In genomic region chr7:516606-517456, GRCh38 we compare ENCODE assay signal across 8 cellular contexts. TPM values are rescaled to one million over a fixed set of nuclear protein-coding genes. Genes with fewer than 3 reads are reported as not detected.
DNase-seq lines count a peak whose midpoint lies in the region; ATAC-seq and TF ChIP-seq lines count a peak whose summit lies in the region.

No MANE protein-coding gene starts in this region.

- no peaks in the 10 kb centered on the region for H3K9me3 ChIP-seq in subcutaneous abdominal adipose tissue (ENCODE audit: control insufficient read depth in 5 of 5, low read length in 5 of 5)

- TF ChIP-seq CTCF in brain microvascular endothelial cell (IDR thresholded peaks at IDR 0.05; ENCODE audit: low read depth, low read length, missing control alignments), result no peak

- H3K27me3 ChIP-seq in brain microvascular endothelial cell (replicated peaks), result peaks cover 4% of the 10 kb centered on the region
- H3K27me3 ChIP-seq in layer of hippocampus (ENCODE audit: control insufficient read depth, insufficient read depth, low read length), result peaks cover 2% of the 10 kb centered on the region
- peaks cover 0 to 20% (median 11%) of the 10 kb centered on the region in 5 donors for H3K27me3 ChIP-seq in subcutaneous abdominal adipose tissue (ENCODE audit: control insufficient read depth in 5 of 5, insufficient read depth in 4 of 5, low read length in 5 of 5)

- DNase-seq in Right ventricle myocardium superior (peak; percentile 71), cardiac septum (ENCODE audit: low spot score) (no peak), brain microvascular endothelial cell (peak; percentile 71), iPS-NIHi7 (ENCODE audit: extremely low spot score) (no peak), SW480 (ENCODE audit: low spot score) (no peak)

- H3K4me3 ChIP-seq in brain microvascular endothelial cell (ENCODE audit: low read depth, low read length) (peak overlapping the region; percentile 74), subcutaneous abdominal adipose tissue (ENCODE audit: low read depth in 1 of 5, low read length in 5 of 5) (peak overlapping the region in 4 of 5 donors; percentile 36 to 77 (median 52))

- in situ Hi-C loops in brain microvascular endothelial cell (cut with HindIII; ENCODE audit: low pct_ligation_motif_present, low sequenced_read_pairs), result no loop called here

- intact Hi-C loops in Right ventricle myocardium superior (cut with DNase I), result no loop called here
- intact Hi-C loops in cardiac septum (cut with DNase I), result no loop called here

- peaks cover 6% of the 10 kb centered on the region for H3K36me3 ChIP-seq in brain microvascular endothelial cell (replicated peaks)
- H3K36me3 ChIP-seq in subcutaneous abdominal adipose tissue (ENCODE audit: control insufficient read depth in 5 of 5, insufficient read depth in 5 of 5, low read length in 5 of 5), result no peaks in the 10 kb centered on the region

- H3K9ac ChIP-seq in subcutaneous abdominal adipose tissue (ENCODE audit: low read length in 5 of 5), result no peak overlapping the region

- ATAC-seq in Right ventricle myocardium superior (ENCODE audit: poor library complexity) (no peak), HG03135 (IDR thresholded peaks at IDR 0.05; ENCODE audit: unreplicated experiment) (no peak)

- peak overlapping the region; percentile 69 for H3K27ac ChIP-seq in brain microvascular endothelial cell
- H3K27ac ChIP-seq in layer of hippocampus (ENCODE audit: low read depth, low read length), result peak overlapping the region; percentile 30
- H3K27ac ChIP-seq in subcutaneous abdominal adipose tissue (ENCODE audit: low read depth, low read length), result no peak overlapping the region

- H3K4me1 ChIP-seq in subcutaneous abdominal adipose tissue (ENCODE audit: control insufficient read depth in 5 of 5, insufficient read depth in 5 of 5, low read length in 5 of 5), result peaks cover 0 to 48% (median 33%) of the 10 kb centered on the region in 5 donors

RNA-seq across cellular contexts. Expression of gene PDGFA, which starts 2.8 kb away (rescaled TPM):
- 34.5 TPM for total RNA-seq in Right ventricle myocardium superior
- 38.9 TPM for total RNA-seq in cardiac septum

Comparison
In these comparisons a context has a peak if more than half of its experiments do, and no peak if none do; other contexts are left out.
1. DNase-seq: peak in Right ventricle myocardium superior (single experiment) and brain microvascular endothelial cell (single experiment); none in cardiac septum (single experiment), iPS-NIHi7 (single experiment) and SW480 (single experiment).